ENCODE assay signal across 8 cellular contexts in genomic region chr15:64247906-64248541, GRCh38.
DNase-seq lines count a peak whose midpoint lies in the region; ATAC-seq lines count a peak whose summit lies in the region.

No MANE protein-coding gene starts in this region.

- H3K4me3 ChIP-seq in adipocyte (ENCODE audit: low read length) (no peak overlapping the region), right cardiac atrium (ENCODE audit: low read length) (no peak overlapping the region), skeletal muscle tissue (ENCODE audit: low read length in 3 of 3) (no peak overlapping the region)

- H3K9me3 ChIP-seq in adipocyte (ENCODE audit: control insufficient read depth, low read length): no peaks in the 10 kb centered on the region
- H3K9me3 ChIP-seq in right cardiac atrium (ENCODE audit: control insufficient read depth, low read length): no peaks in the 10 kb centered on the region
- H3K9me3 ChIP-seq in skeletal muscle tissue (ENCODE audit: control insufficient read depth in 3 of 3, low read length in 3 of 3): no peaks in the 10 kb centered on the region

- H3K27me3 ChIP-seq in adipocyte (replicated peaks; ENCODE audit: control insufficient read depth, insufficient read depth, low read length) (no peaks in the 10 kb centered on the region), right cardiac atrium (ENCODE audit: control insufficient read depth, insufficient read depth) (no peaks in the 10 kb centered on the region), skeletal muscle tissue (ENCODE audit: control insufficient read depth in 3 of 3, insufficient read depth in 3 of 3, low read length in 3 of 3) (no peaks in the 10 kb centered on the region)

- DNase-seq in AG08395 (ENCODE audit: low spot score): peak; percentile 87
- DNase-seq in NCI-H2029 treated with DMSO at 0.1 percent for 48 hours (lab: John Stamatoyannopoulos, UW): peak; percentile 31
- peak; percentile 92 for DNase-seq in adipocyte (ENCODE audit: low read depth)
- no peak for DNase-seq in right cardiac atrium
- no peak for DNase-seq in NCI-H526 (lab: John Stamatoyannopoulos, UW)

- peak; percentile 70 for ATAC-seq in GM18498 (IDR thresholded peaks at IDR 0.05; ENCODE audit: unreplicated experiment)
- peak; percentile 65 for ATAC-seq in HG02870 (IDR thresholded peaks at IDR 0.05; ENCODE audit: unreplicated experiment)
- ATAC-seq in right cardiac atrium: peak; percentile 64 to 68

- H3K9ac ChIP-seq in adipocyte (ENCODE audit: low read length) (peak overlapping the region; percentile 71), skeletal muscle tissue (ENCODE audit: low read depth in 1 of 3, low read length in 3 of 3) (no peak overlapping the region)

- H3K4me1 ChIP-seq in adipocyte (ENCODE audit: control insufficient read depth, insufficient read depth, low read length) (peaks cover 35% of the 10 kb centered on the region), right cardiac atrium (ENCODE audit: control insufficient read depth, insufficient read depth, low read length) (peaks cover 3% of the 10 kb centered on the region), skeletal muscle tissue (ENCODE audit: control insufficient read depth in 3 of 3, insufficient read depth in 3 of 3, low read length in 3 of 3) (peaks cover 0 to 2% (median 0%) of the 10 kb centered on the region in 3 donors)

- 55% methylated on average over 2 of the region's 2 CpGs for WGBS in right cardiac atrium

- intact Hi-C loops in right cardiac atrium (cut with DNase I): no loop called here

- H3K27ac ChIP-seq in right cardiac atrium (ENCODE audit: low read length): no peak overlapping the region
- H3K27ac ChIP-seq in skeletal muscle tissue (ENCODE audit: low read depth, low read length): peak overlapping the region; percentile 33

- H3K36me3 ChIP-seq in adipocyte (ENCODE audit: control insufficient read depth, insufficient read depth, low read length, severe bottlenecking) (no peaks in the 10 kb centered on the region), skeletal muscle tissue (ENCODE audit: control insufficient read depth in 3 of 3, insufficient read depth in 3 of 3, low read length in 3 of 3) (no peaks in the 10 kb centered on the region)

Comparison
In these comparisons a context has a peak if more than half of its experiments do, and no peak if none do; other contexts are left out.
1. DNase-seq: peak in AG08395 (single experiment), NCI-H2029 treated with DMSO at 0.1 percent for 48 hours (single experiment) and adipocyte (single experiment); none in right cardiac atrium (0 of 3) and NCI-H526 (0 of 2).
2. Peak in every context shown above with its lines, with median percentiles within 50 percentile points of each other: ATAC-seq.